9 cellular contexts compared by ENCODE assay signal in genomic region chr22:44975444-44976262, GRCh38. TPM values are rescaled to one million over a fixed set of nuclear protein-coding genes. Genes with fewer than 3 reads are reported as not detected.
A peak's percentile ranks its signal among the peaks of the same experiment; 100 is the strongest.
DNase-seq lines count a peak whose midpoint lies in the region; ATAC-seq and TF ChIP-seq lines count a peak whose summit lies in the region.
"Had no signal": no experiment of that assay in that cellular context is flagged by ENCODE, and none has a peak within 500 bp of the region (broad histone marks: within the 10 kb centered on the region; RNA-seq: fewer than 3 reads in every experiment).

No MANE protein-coding gene starts in this region.

- CTCF ChIA-PET in IMR-90 (lab: Yijun Ruan, JAX) = interaction anchor here (0.7 kb wide), 1 partner anchor 132 kb away, joined by 3 read pairs; no protein-coding TSS in a partner anchor
- CTCF ChIA-PET in MCF 10A (lab: Yijun Ruan, JAX) = interaction anchor here (0.6 to 2.9 kb wide), 12 partner anchors 12 to 303 kb away, joined by 3 to 9 read pairs (median 3); no protein-coding TSS in a partner anchor

- H3K36me3 ChIP-seq in IMR-90 (ENCODE audit: control insufficient read depth, insufficient read depth, low read length) = no peaks in the 10 kb centered on the region

- H2AK5ac ChIP-seq in IMR-90 (ENCODE audit: low read depth, low read length) = no peak overlapping the region

- no peaks in the 10 kb centered on the region for H3K36me3 Mint-ChIP-seq in MCF 10A (ENCODE audit: insufficient read depth, unreplicated experiment)
- H3K36me3 Mint-ChIP-seq in immature natural killer cell = no peaks in the 10 kb centered on the region
- H3K36me3 Mint-ChIP-seq: activated naive CD4-positive, alpha-beta T cell treated with anti-CD3 and anti-CD28 coated beads, Interleukin-2, amount 50 U/mL, for 24 hours had no signal

- no peak overlapping the region for H3K18ac ChIP-seq in IMR-90 (ENCODE audit: low read depth, low read length)

- no peak overlapping the region for H3K9ac ChIP-seq in IMR-90 (ENCODE audit: low read depth, low read length)

- peak; percentile 99 for ATAC-seq in IMR-90 (ENCODE audit: low read depth)
- ATAC-seq in GM18858 (IDR thresholded peaks at IDR 0.05; ENCODE audit: unreplicated experiment) = no peak

- no peak overlapping the region for H2AFZ ChIP-seq in IMR-90 (replicated peaks; ENCODE audit: low read length, poor library complexity)

- POLR2A ChIA-PET in IMR-90 (lab: Charles Lee; ENCODE audit: unreplicated experiment) = no interaction called here
- POLR2A ChIA-PET in MCF 10A (lab: Yijun Ruan, JAX) = interaction anchor here (0.7 to 1.0 kb wide), 2 partner anchors 9 to 114 kb away, joined by 3 read pairs; no protein-coding TSS in a partner anchor

- H3K23ac ChIP-seq in IMR-90 (ENCODE audit: low read depth, low read length) = no peak overlapping the region

- TF ChIP-seq CTCF in IMR-90 (conservative IDR thresholded peaks at IDR 0.05; ENCODE audit: low read depth, low read length) (peak; percentile 92), MCF 10A (IDR thresholded peaks at IDR 0.05; ENCODE audit: unreplicated experiment) (peak; percentile 89)

- H4K91ac ChIP-seq in IMR-90 (ENCODE audit: insufficient read depth, low read depth, low read length) = no peak overlapping the region

- no peak overlapping the region for H2BK15ac ChIP-seq in IMR-90 (ENCODE audit: low read depth, low read length)

- no peak overlapping the region for H2BK5ac ChIP-seq in IMR-90 (ENCODE audit: low read depth, low read length, poor library complexity, severe bottlenecking)

- dilution Hi-C loops in IMR-90 (cut with HindIII; ENCODE audit: low sequenced_read_pairs, unreplicated experiment) = no loop called here

- H3K9me1 ChIP-seq in IMR-90 (ENCODE audit: insufficient read depth, low read length) = peaks cover 6% of the 10 kb centered on the region; the same call in 1 of the 2 replicates

- no peaks in the 10 kb centered on the region for H3K4me1 Mint-ChIP-seq in MCF 10A (ENCODE audit: insufficient read depth, unreplicated experiment)
- no peaks in the 10 kb centered on the region for H3K4me1 Mint-ChIP-seq in immature natural killer cell
- H3K4me1 Mint-ChIP-seq: activated naive CD4-positive, alpha-beta T cell treated with anti-CD3 and anti-CD28 coated beads, Interleukin-2, amount 50 U/mL, for 24 hours had no signal

- H3K4me3 ChIP-seq in IMR-90 (ENCODE audit: insufficient read depth, low read depth, low read length) = no peak overlapping the region

- H3K4me3 Mint-ChIP-seq in MCF 10A (ENCODE audit: unreplicated experiment) = no peak overlapping the region
- H3K4me3 Mint-ChIP-seq in immature natural killer cell = no peak overlapping the region
- H3K4me3 Mint-ChIP-seq: activated naive CD4-positive, alpha-beta T cell treated with anti-CD3 and anti-CD28 coated beads, Interleukin-2, amount 50 U/mL, for 24 hours had no signal

- BruUV-seq in IMR-90 (replicated peaks; lab: Mats Ljungman, UMichigan) (no TSS peak), MCF 10A (replicated peaks; lab: Mats Ljungman, UMichigan) (no TSS peak)

- no peaks in the 10 kb centered on the region for H3K79me1 ChIP-seq in IMR-90 (ENCODE audit: low read depth in 1 of 2, low read length in 2 of 2)

- H3K27me3 ChIP-seq in IMR-90 (ENCODE audit: control insufficient read depth, insufficient read depth, low read length) = peaks cover 30% of the 10 kb centered on the region

- in situ Hi-C loops in IMR-90 (cut with MboI; ENCODE audit: low sequenced_read_pairs) = loop anchor here (25.0 kb wide), 1 partner anchor 587 kb away; no protein-coding TSS in a partner anchor

- no peak overlapping the region for H4K8ac ChIP-seq in IMR-90 (ENCODE audit: low read depth in 2 of 2, low read length in 2 of 2)

- H3K9me3 Mint-ChIP-seq in MCF 10A (ENCODE audit: unreplicated experiment) (no peaks in the 10 kb centered on the region), immature natural killer cell (no peaks in the 10 kb centered on the region)
- H3K9me3 Mint-ChIP-seq: activated naive CD4-positive, alpha-beta T cell treated with anti-CD3 and anti-CD28 coated beads, Interleukin-2, amount 50 U/mL, for 24 hours had no signal

- no peak overlapping the region for H3K14ac ChIP-seq in IMR-90 (replicated peaks; ENCODE audit: low read depth, low read length)

- no peak overlapping the region for H2AK9ac ChIP-seq in IMR-90 (replicated peaks; ENCODE audit: low read depth, low read length, poor library complexity)

- WGBS in IMR-90 (ENCODE audit: extremely low coverage in 2 of 2, insufficient read length in 1 of 2), 2 experiments = 29% methylated on average over 6 of the region's 21 CpGs; no CpG with 5 or more reads in 1 of the 2 experiments

- intact Hi-C loops in IMR-90 (cut with micrococcal nuclease) (loop anchor here (1.0 to 5.0 kb wide), 3 partner anchors 121 to 287 kb away; no protein-coding TSS in a partner anchor), MCF 10A (cut with micrococcal nuclease) (loop anchor here (1.0 to 10.0 kb wide), 5 partner anchors 106 to 289 kb away; partner anchors contain the start of gene NUP50)

- H2BK120ac ChIP-seq in IMR-90 (ENCODE audit: low read depth, low read length) = no peak overlapping the region

- no peak overlapping the region for H3K4me2 ChIP-seq in IMR-90 (ENCODE audit: low read depth, low read length)

- no peaks in the 10 kb centered on the region for H3K9me3 ChIP-seq in IMR-90 (ENCODE audit: control insufficient read depth, insufficient read depth, low read length)

- no peak overlapping the region for H3K27ac ChIP-seq in IMR-90 (ENCODE audit: insufficient read depth, low read length)

- H4K20me1 ChIP-seq in IMR-90 (ENCODE audit: insufficient read depth, low read length) = no peaks in the 10 kb centered on the region; the same call in 1 of the 2 replicates

- H4K5ac ChIP-seq in IMR-90 (ENCODE audit: low read depth, low read length) = no peak overlapping the region

- H3K27ac Mint-ChIP-seq in MCF 10A (ENCODE audit: low read depth, unreplicated experiment) = no peak overlapping the region
- no peak overlapping the region for H3K27ac Mint-ChIP-seq in immature natural killer cell
- H3K27ac Mint-ChIP-seq: activated naive CD4-positive, alpha-beta T cell treated with anti-CD3 and anti-CD28 coated beads, Interleukin-2, amount 50 U/mL, for 24 hours had no signal

- DNase-seq in EL (peak; percentile 76), IMR-90 (peak; percentile 76), T1000 (lab: John Stamatoyannopoulos, UW) (peak; percentile 26), MCF 10A (ENCODE audit: unreplicated experiment) (peak; percentile 91), immature natural killer cell (peak; percentile 37 to 45 (median 40)), DMS79 (lab: John Stamatoyannopoulos, UW) (no peak)
- DNase-seq in stimulated activated CD4-positive, alpha-beta T cell treated with anti-CD3 and anti-CD28 coated beads, Interleukin-15, amount 100 ng/mL, for 48 hours (ENCODE audit: low read depth in 2 of 2) = peak; percentile 62 to 74

- no peak overlapping the region for H3K56ac ChIP-seq in IMR-90 (ENCODE audit: extremely low read depth, insufficient read depth, low read length)

- no peak overlapping the region for H3K4ac ChIP-seq in IMR-90 (ENCODE audit: low read depth, low read length)

- TF ChIP-seq POLR2A in IMR-90 (IDR thresholded peaks at IDR 0.05; ENCODE audit: low read depth, low read length) = no peak

- peak; percentile 78 for TF ChIP-seq RAD21 in IMR-90 (IDR thresholded peaks at IDR 0.05; ENCODE audit: low read length)

- no peak overlapping the region for H2BK20ac ChIP-seq in IMR-90 (ENCODE audit: low read depth, low read length)

- H3K27me3 Mint-ChIP-seq in MCF 10A (ENCODE audit: insufficient read depth, unreplicated experiment) (peaks cover 51% of the 10 kb centered on the region), immature natural killer cell (ENCODE audit: low read depth in 3 of 3) (peaks cover 4 to 14% (median 5%) of the 10 kb centered on the region in 3 donors)

- no peaks in the 10 kb centered on the region for H3K4me1 ChIP-seq in IMR-90 (ENCODE audit: control insufficient read depth, insufficient read depth, low read length)

TF ChIP-seq in IMR-90, 13 proteins besides CTCF, POLR2A, EP300 and RAD21:
- TF ChIP-seq RCOR1 (IDR thresholded peaks at IDR 0.05; ENCODE audit: insufficient replicate concordance, low read length) (peak; percentile 53), RFX5 (IDR thresholded peaks at IDR 0.05; ENCODE audit: low read depth, low read length) (no peak), MAZ (IDR thresholded peaks at IDR 0.05; ENCODE audit: borderline replicate concordance, low read depth, low read length) (peak; percentile 57; the same call in 1 of the 2 replicates), CEBPB (IDR thresholded peaks at IDR 0.05; ENCODE audit: low read depth, low read length) (peak; percentile 46; the same call in 1 of the 2 replicates), MXI1 (IDR thresholded peaks at IDR 0.05; ENCODE audit: borderline replicate concordance, low read depth, low read length) (no peak), ELK1 (IDR thresholded peaks at IDR 0.05; ENCODE audit: borderline replicate concordance, low read depth, low read length) (no peak), SMC3 (IDR thresholded peaks at IDR 0.05; ENCODE audit: low read depth, low read length) (peak; percentile 93)

RNA-seq across cellular contexts. Expression of gene PHF21B, which starts 34.2 kb away (rescaled TPM):
- total RNA-seq in IMR-90 (2012; rRNA removed) (not detected in 2 replicates), MCF 10A (2022) (0.66 and 0.75 TPM in 2 replicates)
- polyA plus RNA-seq in IMR-90 (2012; rRNA removed) (0.02 and 0.09 TPM in 2 replicates), immature natural killer cell (not detected)
- 0.01 and 0.02 TPM in 2 replicates for polyA plus RNA-seq in IMR-90 (2012; cell fraction: cytosol; rRNA removed)
- 0.09 and 0.13 TPM in 2 replicates for polyA plus RNA-seq in IMR-90 (2012; cell fraction: nucleus; rRNA removed; ENCODE audit: low replicate concordance)
